ENCODE assay signal across 8 cellular contexts in the genomic region with DNA sequence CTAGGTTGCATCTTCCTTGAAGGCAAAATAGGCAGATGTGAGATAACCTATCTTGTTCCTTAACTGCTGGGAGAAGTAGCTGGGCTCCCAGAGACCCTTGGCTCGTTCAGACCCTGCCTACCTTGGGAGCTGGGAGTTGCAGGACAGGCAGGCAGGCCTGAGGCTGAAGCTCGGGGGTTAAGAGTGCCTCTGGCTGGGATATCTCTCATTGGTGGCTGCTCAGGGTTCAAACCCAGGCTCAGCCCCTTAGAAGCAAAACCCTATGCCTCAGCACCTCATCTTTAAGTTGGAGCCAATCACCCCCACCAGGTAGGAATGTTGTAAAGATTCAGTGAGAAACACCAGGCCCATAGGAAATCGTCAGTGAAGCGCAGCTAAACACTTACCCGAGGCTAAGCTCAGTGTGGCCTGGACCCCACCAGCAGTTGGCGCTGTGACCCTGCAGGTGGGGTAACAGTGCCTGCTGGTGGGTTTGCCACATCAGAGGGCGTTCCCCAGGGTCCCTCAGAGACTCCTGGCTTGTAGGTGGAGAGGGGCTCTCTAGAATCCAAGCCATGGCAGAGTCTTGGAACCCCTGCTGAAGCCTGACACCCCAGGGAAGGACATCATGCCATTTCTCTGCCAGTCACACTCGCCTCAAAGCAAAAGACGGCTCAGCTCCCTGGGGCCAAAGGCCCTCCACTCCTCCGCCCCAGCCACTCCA. TPM values are rescaled to one million over a fixed set of nuclear protein-coding genes. Genes with fewer than 3 reads are reported as not detected.
DNase-seq lines count a peak whose midpoint lies in the region; ATAC-seq and TF ChIP-seq lines count a peak whose summit lies in the region.

No MANE protein-coding gene starts in this region.

- intact Hi-C loops in esophagus muscularis mucosa (cut with DNase I) = loop anchor here (5.0 kb wide), 1 partner anchor 106 kb away; no protein-coding TSS in a partner anchor

- no peak for TF ChIP-seq EP300 in esophagus muscularis mucosa (IDR thresholded peaks at IDR 0.05)

- no peak overlapping the region for H3K27ac ChIP-seq in esophagus muscularis mucosa (replicated peaks in 1 of 4)

- TF ChIP-seq CTCF in esophagus muscularis mucosa (IDR thresholded peaks at IDR 0.05) = peak; percentile 86 to 95 (median 88)

- ATAC-seq in HG02884 (IDR thresholded peaks at IDR 0.05; ENCODE audit: unreplicated experiment) = peak; percentile 73
- ATAC-seq in naive thymus-derived CD8-positive, alpha-beta T cell = peak; percentile 99 to 100
- peak; percentile 84 for ATAC-seq in stimulated activated memory B cell treated with anti-CD40 and anti-IgM and Interleukin-4, amounts not matched to agents 10 μg/mL and 1 μg/mL and 100 μg/mL, for 72 hours

- H3K27me3 ChIP-seq in esophagus muscularis mucosa = no peaks in the 10 kb centered on the region

- no peaks in the 10 kb centered on the region for H3K36me3 ChIP-seq in esophagus muscularis mucosa

- DNase-seq in NCI-H524 (lab: John Stamatoyannopoulos, UW) = peak; percentile 29 to 55
- DNase-seq in NCI-H524 treated with DMSO at 0.1 percent for 48 hours (lab: John Stamatoyannopoulos, UW) = no peak
- peak; percentile 55 for DNase-seq in NCI-H69 (lab: John Stamatoyannopoulos, UW)
- peak; percentile 81 for DNase-seq in activated CD8-positive, alpha-beta memory T cell treated with anti-CD3 and anti-CD28 coated beads, Interleukin-2, amount 50 U/mL, for 48 hours
- no peak for DNase-seq in esophagus muscularis mucosa (ENCODE audit: extremely low spot score)
- peak; percentile 51 to 87 (median 70) for DNase-seq in naive thymus-derived CD8-positive, alpha-beta T cell

- H3K9me3 Mint-ChIP-seq in naive thymus-derived CD8-positive, alpha-beta T cell = no peaks in the 10 kb centered on the region
- peaks cover 5% of the 10 kb centered on the region for H3K9me3 Mint-ChIP-seq in stimulated activated memory B cell treated with anti-CD40 and anti-IgM and Interleukin-4, amounts not matched to agents 10 μg/mL and 1 μg/mL and 100 μg/mL, for 72 hours

- peaks cover 0 to 13% (median under 1%) of the 10 kb centered on the region in 4 donors for H3K4me1 Mint-ChIP-seq in naive thymus-derived CD8-positive, alpha-beta T cell
- peaks cover 33% of the 10 kb centered on the region for H3K4me1 Mint-ChIP-seq in stimulated activated memory B cell treated with anti-CD40 and anti-IgM and Interleukin-4, amounts not matched to agents 10 μg/mL and 1 μg/mL and 100 μg/mL, for 72 hours

- no peak for TF ChIP-seq POLR2A in esophagus muscularis mucosa (IDR thresholded peaks at IDR 0.05; ENCODE audit: low read depth)

- POLR2A ChIA-PET in naive thymus-derived CD8-positive, alpha-beta T cell (lab: Charles Lee) = interaction anchor here (1.3 to 2.8 kb wide), 5 partner anchors 49 to 220 kb away, joined by 4 to 12 read pairs (median 5); a partner anchor contains a TSS

- WGBS in esophagus muscularis mucosa = 59% methylated on average over 5 of the region's 10 CpGs

- no peak overlapping the region for H3K4me3 Mint-ChIP-seq in naive thymus-derived CD8-positive, alpha-beta T cell
- no peak overlapping the region for H3K4me3 Mint-ChIP-seq in stimulated activated memory B cell treated with anti-CD40 and anti-IgM and Interleukin-4, amounts not matched to agents 10 μg/mL and 1 μg/mL and 100 μg/mL, for 72 hours

- H3K27ac Mint-ChIP-seq in naive thymus-derived CD8-positive, alpha-beta T cell = peak overlapping the region in 7 of 10 donors; percentile 11 to 87 (median 35)
- H3K27ac Mint-ChIP-seq in stimulated activated memory B cell treated with anti-CD40 and anti-IgM and Interleukin-4, amounts not matched to agents 10 μg/mL and 1 μg/mL and 100 μg/mL, for 72 hours = peak overlapping the region; percentile 51

- H3K9me3 ChIP-seq in esophagus muscularis mucosa = no peaks in the 10 kb centered on the region

- H3K4me3 ChIP-seq in esophagus muscularis mucosa = no peak overlapping the region

- peaks cover 0 to 8% (median 0%) of the 10 kb centered on the region in 4 donors for H3K4me1 ChIP-seq in esophagus muscularis mucosa

- no peaks in the 10 kb centered on the region for H3K27me3 Mint-ChIP-seq in naive thymus-derived CD8-positive, alpha-beta T cell
- H3K27me3 Mint-ChIP-seq in stimulated activated memory B cell treated with anti-CD40 and anti-IgM and Interleukin-4, amounts not matched to agents 10 μg/mL and 1 μg/mL and 100 μg/mL, for 72 hours = no peaks in the 10 kb centered on the region

- no peaks in the 10 kb centered on the region for H3K36me3 Mint-ChIP-seq in naive thymus-derived CD8-positive, alpha-beta T cell
- H3K36me3 Mint-ChIP-seq in stimulated activated memory B cell treated with anti-CD40 and anti-IgM and Interleukin-4, amounts not matched to agents 10 μg/mL and 1 μg/mL and 100 μg/mL, for 72 hours = peaks cover 8% of the 10 kb centered on the region

RNA-seq across cellular contexts. Expression of a gene that starts 54.6 kb away (rescaled TPM):
- under 1 TPM in 1 of 4 donors, not detected in 3; 0.40 TPM for total RNA-seq in esophagus muscularis mucosa
- total RNA-seq in naive thymus-derived CD8-positive, alpha-beta T cell = not detected
- not detected for polyA plus RNA-seq in naive thymus-derived CD8-positive, alpha-beta T cell

RNA-seq across cellular contexts. Expression of a gene that starts 55.9 kb away (rescaled TPM):
- total RNA-seq in esophagus muscularis mucosa = under 1 TPM in 3 of 4 donors, not detected in 1; 0.19 to 0.98 (median 0.33) TPM
- total RNA-seq in naive thymus-derived CD8-positive, alpha-beta T cell = under 1 TPM; 0.26 to 0.58 TPM
- polyA plus RNA-seq in naive thymus-derived CD8-positive, alpha-beta T cell = under 1 TPM in 2 of 3 donors, not detected in 1; 0.21 to 0.42 TPM

Comparison
In these comparisons a context has a peak if more than half of its experiments do, and no peak if none do; other contexts are left out.
1. DNase-seq: peak in NCI-H524 (2 of 2), NCI-H69 (single experiment), activated CD8-positive, alpha-beta memory T cell treated with anti-CD3 and anti-CD28 coated beads, Interleukin-2, amount 50 U/mL, for 48 hours (single experiment) and naive thymus-derived CD8-positive, alpha-beta T cell (10 of 10); none in NCI-H524 treated with DMSO at 0.1 percent for 48 hours (single experiment) and esophagus muscularis mucosa (single experiment).
2. Peak in every context shown above with its lines, with median percentiles within 50 percentile points of each other: ATAC-seq.